23 cellular contexts compared by ENCODE assay signal in genomic region chr1:32771561-32772280, GRCh38. TPM values are rescaled to one million over a fixed set of nuclear protein-coding genes. Genes with fewer than 3 reads are reported as not detected.
DNase-seq lines count a peak whose midpoint lies in the region; TF ChIP-seq lines count a peak whose summit lies in the region.
"Had no signal": no experiment of that assay in that cellular context is flagged by ENCODE, and none has a peak within 500 bp of the region (broad histone marks: within the 10 kb centered on the region; RNA-seq: fewer than 3 reads in every experiment).

No MANE protein-coding gene starts in this region.

- H3K4me1 Mint-ChIP-seq in H9 (peaks cover 26 to 62% of the 10 kb centered on the region in 2 experiments), nephron progenitor cell (peaks cover 64% of the 10 kb centered on the region), Caco-2 (ENCODE audit: low read depth, unreplicated experiment) (peaks cover 23% of the 10 kb centered on the region)
- H3K4me1 Mint-ChIP-seq: activated B cell treated with CpG ODN at 0.5 μM for 24 hours had no signal

- H3K4me2 ChIP-seq in BLaER1 (peak overlapping the region; percentile 89), H9 (ENCODE audit: insufficient read depth, insufficient read length, low read length) (no peak overlapping the region)

- POLR2A ChIA-PET in Caco-2 (lab: Charles Lee): no interaction called here

- H3K23me2 ChIP-seq in H9 (ENCODE audit: insufficient read length, low read depth, low read length, poor library complexity, severe bottlenecking): no peaks in the 10 kb centered on the region

- H3K4me3 Mint-ChIP-seq in H9 (no peak overlapping the region), nephron progenitor cell (no peak overlapping the region), Caco-2 (ENCODE audit: unreplicated experiment) (no peak overlapping the region)
- H3K4me3 Mint-ChIP-seq: activated B cell treated with CpG ODN at 0.5 μM for 24 hours had no signal

- H3K27ac Mint-ChIP-seq in H9 (no peak overlapping the region; a peak in 1 of 7 replicates), nephron progenitor cell (no peak overlapping the region), Caco-2 (ENCODE audit: unreplicated experiment) (no peak overlapping the region)
- H3K27ac Mint-ChIP-seq: activated B cell treated with CpG ODN at 0.5 μM for 24 hours had no signal

- H3K9me3 Mint-ChIP-seq in H9: no peaks in the 10 kb centered on the region
- H3K9me3 Mint-ChIP-seq in nephron progenitor cell: no peaks in the 10 kb centered on the region
- H3K9me3 Mint-ChIP-seq in Caco-2 (ENCODE audit: unreplicated experiment): no peaks in the 10 kb centered on the region
- H3K9me3 Mint-ChIP-seq: activated B cell treated with CpG ODN at 0.5 μM for 24 hours had no signal

- H2BK120ac ChIP-seq in H9 (ENCODE audit: low read depth, low read length, poor library complexity, severe bottlenecking): no peak overlapping the region

- H2AFZ ChIP-seq in H9 (ENCODE audit: low read length): no peak overlapping the region

- peaks cover 42% of the 10 kb centered on the region for H4K20me1 ChIP-seq in BLaER1
- H4K20me1 ChIP-seq in H9 (ENCODE audit: control insufficient read depth, insufficient read depth, insufficient read length): no peaks in the 10 kb centered on the region

- H3K27me3 Mint-ChIP-seq in H9 (ENCODE audit: low read depth) (no peaks in the 10 kb centered on the region), nephron progenitor cell (ENCODE audit: low read depth, poor library complexity) (no peaks in the 10 kb centered on the region), Caco-2 (ENCODE audit: insufficient read depth, unreplicated experiment) (no peaks in the 10 kb centered on the region)
- H3K27me3 Mint-ChIP-seq: activated B cell treated with CpG ODN at 0.5 μM for 24 hours had no signal

- TF ChIP-seq POLR2A in adrenal gland (IDR thresholded peaks at IDR 0.05) (no peak), esophagus squamous epithelium (IDR thresholded peaks at IDR 0.05) (no peak)

- DNase-seq in H9 (peak; percentile 44), adrenal gland (peak in 4 of 7 donors; percentile 52 to 62 (median 58)), nephron progenitor cell (peak; percentile 42), Caco-2 (no peak), esophagus squamous epithelium (lab: John Stamatoyannopoulos, UW) (no peak), pons (ENCODE audit: low spot score) (no peak)
- DNase-seq in central memory CD4-positive, alpha-beta T cell: no peak
- DNase-seq: activated B cell treated with CpG ODN at 0.5 μM for 24 hours; activated CD4-positive, alpha-beta T cell treated with anti-CD3 and anti-CD28 coated beads, Interleukin-2, amount 50 U/mL, for 4 hours; activated naive CD4-positive, alpha-beta T cell treated with anti-CD3 and anti-CD28 coated beads, Interleukin-2, amount 50 U/mL, for 16 hours; cortex of kidney; islet precursor cell; NCI-H1048; NCI-H187 treated with DMSO at 0.1 percent for 48 hours; NCI-H526; stimulated activated CD4-positive, alpha-beta T cell treated with anti-CD3 and anti-CD28 coated beads, Interleukin-1b, Interleukin-23, amount 100 ng/mL, for 48 hours; T-helper 9 cell; uterus had no signal

- H4K5ac ChIP-seq in H9 (ENCODE audit: insufficient read length, low read depth, low read length): no peak overlapping the region

- H3K18ac ChIP-seq in H9 (ENCODE audit: insufficient read length, low read depth, low read length): no peak overlapping the region

- H4K91ac ChIP-seq in H9 (ENCODE audit: insufficient read length, low read depth, low read length): no peak overlapping the region

- H3K36me3 Mint-ChIP-seq in H9 (ENCODE audit: insufficient read depth in 1 of 3, low read depth in 3 of 3) (peaks cover 20 to 70% (median 66%) of the 10 kb centered on the region in 3 experiments), nephron progenitor cell (ENCODE audit: low read depth) (peaks cover 35% of the 10 kb centered on the region), Caco-2 (ENCODE audit: insufficient read depth, unreplicated experiment) (peaks cover 67% of the 10 kb centered on the region)

- no peak overlapping the region for H3K23ac ChIP-seq in H9 (ENCODE audit: insufficient read length, low read depth, low read length)

- no peak overlapping the region for H2BK12ac ChIP-seq in H9 (ENCODE audit: insufficient read length, low read depth, low read length)

- H3K9me3 ChIP-seq in BLaER1 (no peaks in the 10 kb centered on the region), H9 (ENCODE audit: control insufficient read depth, low read depth, low read length) (no peaks in the 10 kb centered on the region), adrenal gland (replicated peaks in 1 of 3) (no peaks in the 10 kb centered on the region), Caco-2 (no peaks in the 10 kb centered on the region), esophagus squamous epithelium (no peaks in the 10 kb centered on the region)
- H3K9me3 ChIP-seq: gastroesophageal sphincter, suprapubic skin, uterus had no signal

- H3K27ac ChIP-seq in BLaER1: peak overlapping the region; percentile 71
- H3K27ac ChIP-seq in H9 (ENCODE audit: insufficient read length, low read depth, low read length): no peak overlapping the region
- H3K27ac ChIP-seq in adrenal gland: peak overlapping the region; percentile 28 to 84 (median 68)
- peak overlapping the region in 2 of 4 donors; percentile 36 to 96 for H3K27ac ChIP-seq in esophagus squamous epithelium
- H3K27ac ChIP-seq: suprapubic skin, uterus had no signal

- no TSS peak for BruUV-seq in Caco-2 (replicated peaks; lab: Mats Ljungman, UMichigan)

- H3K79me1 ChIP-seq in H9 (ENCODE audit: insufficient read depth, low read depth, low read length, poor library complexity, severe bottlenecking): no peaks in the 10 kb centered on the region

- peaks cover 37% of the 10 kb centered on the region for H3K36me3 ChIP-seq in BLaER1
- peaks cover 0 to 49% of the 10 kb centered on the region in 2 donors for H3K36me3 ChIP-seq in adrenal gland (replicated peaks in 1 of 2)
- no peaks in the 10 kb centered on the region; the same call in 1 of the 2 replicates for H3K36me3 ChIP-seq in Caco-2 (ENCODE audit: control insufficient read depth, insufficient read depth, low read length)
- peaks cover 13 to 91% (median 36%) of the 10 kb centered on the region in 3 donors for H3K36me3 ChIP-seq in esophagus squamous epithelium
- H3K36me3 ChIP-seq: uterus had no signal

- H3K27me3 ChIP-seq in BLaER1 (no peaks in the 10 kb centered on the region), H9 (ENCODE audit: insufficient read depth, low read length) (no peaks in the 10 kb centered on the region), adrenal gland (no peaks in the 10 kb centered on the region), Caco-2 (replicated peaks; ENCODE audit: control insufficient read depth, insufficient read depth, low read length) (no peaks in the 10 kb centered on the region), esophagus squamous epithelium (no peaks in the 10 kb centered on the region)
- H3K27me3 ChIP-seq: gastroesophageal sphincter, suprapubic skin, uterus had no signal

- no CpG with 5 or more reads among the region's 30 CpGs for WGBS in H9 (ENCODE audit: extremely low coverage, insufficient read length, low lambda C conversion rate)
- 53 to 87% (median 56%) methylated on average over 4 to 30 of the region's 30 CpGs for WGBS in adrenal gland, 4 donors
- 74% methylated on average over 6 of the region's 30 CpGs; no CpG with 5 or more reads in 1 of the 2 donors for WGBS in esophagus squamous epithelium, 2 donors

- H2AK5ac ChIP-seq in H9 (ENCODE audit: insufficient read length, low read length): no peak overlapping the region

- H3K4me1 ChIP-seq in BLaER1 (peaks cover 70% of the 10 kb centered on the region), H9 (ENCODE audit: insufficient read depth, low read length) (no peaks in the 10 kb centered on the region; the same call in 1 of the 2 replicates), adrenal gland (replicated peaks in 1 of 2) (peaks cover 44 to 67% of the 10 kb centered on the region in 2 donors), Caco-2 (peaks cover 6% of the 10 kb centered on the region; the same call in 1 of the 2 replicates), esophagus squamous epithelium (peaks cover 18 to 90% (median 47%) of the 10 kb centered on the region in 3 donors)
- H3K4me1 ChIP-seq: uterus had no signal

- H3K14ac ChIP-seq in H9 (ENCODE audit: insufficient read depth, low read length): no peak overlapping the region

- no peak overlapping the region for H3T11ph ChIP-seq in H9 (ENCODE audit: low read length)

- H2BK20ac ChIP-seq in H9 (ENCODE audit: low read depth, low read length, poor library complexity, severe bottlenecking): no peak overlapping the region

- no peak overlapping the region for H3K56ac ChIP-seq in H9 (ENCODE audit: insufficient read length, low read depth, low read length)

- H2BK5ac ChIP-seq in H9 (ENCODE audit: insufficient read length, low read length): no peak overlapping the region

- intact Hi-C loops in adrenal gland (cut with DNase I) (loop anchor here (5.0 kb wide), 1 partner anchor 54 kb away; no protein-coding TSS in a partner anchor), Caco-2 (cut with micrococcal nuclease; ENCODE audit: unreplicated experiment) (loop anchor here (10.0 kb wide), 1 partner anchor 367 kb away; no protein-coding TSS in a partner anchor), esophagus squamous epithelium (cut with DNase I) (loop anchor here (5.0 kb wide), 1 partner anchor 59 kb away; no protein-coding TSS in a partner anchor)

- TF ChIP-seq CTCF in H9 (conservative IDR thresholded peaks at IDR 0.05): no peak
- TF ChIP-seq CTCF in adrenal gland (IDR thresholded peaks at IDR 0.05): no peak
- no peak for TF ChIP-seq CTCF in nephron progenitor cell (IDR thresholded peaks at IDR 0.05)
- TF ChIP-seq CTCF in Caco-2 (IDR thresholded peaks at IDR 0.05; ENCODE audit: insufficient read depth in 1 of 2, low read depth in 1 of 2, low read length in 1 of 2, severe bottlenecking in 1 of 2, unreplicated experiment in 1 of 2): no peak
- TF ChIP-seq CTCF in esophagus squamous epithelium (IDR thresholded peaks at IDR 0.05): no peak

- peak overlapping the region; percentile 65 for H3K9ac ChIP-seq in BLaER1
- no peak overlapping the region for H3K9ac ChIP-seq in H9 (ENCODE audit: extremely low read depth, insufficient read length, low read length)

- no peak overlapping the region for H2BK15ac ChIP-seq in H9 (ENCODE audit: low read depth, low read length)

- no peak overlapping the region for H4K8ac ChIP-seq in H9 (replicated peaks; ENCODE audit: insufficient read length, low read depth, low read length)

- peaks cover 5% of the 10 kb centered on the region; the same call in 1 of the 2 replicates for H3K79me2 ChIP-seq in H9 (ENCODE audit: insufficient read depth, low read length)

- H3K4ac ChIP-seq in H9 (ENCODE audit: low read depth, low read length): no peak overlapping the region

- CTCF ChIA-PET in Caco-2 (lab: Charles Lee): interaction anchor here (1.5 to 5.6 kb wide), 3 partner anchors 22 to 60 kb away, joined by 4 to 79 read pairs (median 5); no protein-coding TSS in a partner anchor

- H3K4me3 ChIP-seq in BLaER1: peak overlapping the region; percentile 7; the same call in 1 of the 2 replicates
- no peak overlapping the region for H3K4me3 ChIP-seq in adrenal gland
- H3K4me3 ChIP-seq in Caco-2 (ENCODE audit: low read depth, low read length): no peak overlapping the region
- no peak overlapping the region for H3K4me3 ChIP-seq in esophagus squamous epithelium
- H3K4me3 ChIP-seq: gastroesophageal sphincter, lung, skin epidermis, suprapubic skin, uterus had no signal

RNA-seq across cellular contexts. Expression of gene YARS1, which starts 45.4 kb away (rescaled TPM):
- 185 and 194 TPM in 2 replicates for total RNA-seq in H9 (2021)
- total RNA-seq in adrenal gland: 100 to 1,000 TPM in 4 of 8 donors, 10 to 100 TPM in 4; 73.9 to 190 (median 97.0) TPM
- 100 to 1,000 TPM in 1 of 3 donors, 10 to 100 TPM in 2; 55.5 to 183 (median 56.1) TPM for polyA plus RNA-seq in adrenal gland
- total RNA-seq in Caco-2 (2022): 177 and 184 TPM in 2 replicates
- 10 to 100 TPM; 46.7 to 92.0 (median 62.3) TPM for total RNA-seq in esophagus squamous epithelium

RNA-seq across cellular contexts. Expression of gene S100PBP, which starts 45.7 kb away (rescaled TPM):
- total RNA-seq in H9 (2021) (50.1 and 51.4 TPM in 2 replicates), adrenal gland (10 to 100 TPM; 14.0 to 50.1 (median 32.9) TPM), Caco-2 (2022) (23.8 and 32.8 TPM in 2 replicates), esophagus squamous epithelium (10 to 100 TPM in 2 of 4 donors, 1 to 10 TPM in 2; 6.5 to 20.0 (median 11.9) TPM)
- 10 to 100 TPM; 14.0 to 45.9 (median 22.4) TPM for polyA plus RNA-seq in adrenal gland

Comparison
In these comparisons a context has a peak if more than half of its experiments do, and no peak if none do; other contexts are left out.
1. DNase-seq: peak in H9 (single experiment), adrenal gland (4 of 7) and nephron progenitor cell (single experiment); none in Caco-2 (0 of 2), esophagus squamous epithelium (single experiment), central memory CD4-positive, alpha-beta T cell (single experiment) and pons (single experiment).